ENCODE assay signal across 24 cellular contexts in the genomic region with DNA sequence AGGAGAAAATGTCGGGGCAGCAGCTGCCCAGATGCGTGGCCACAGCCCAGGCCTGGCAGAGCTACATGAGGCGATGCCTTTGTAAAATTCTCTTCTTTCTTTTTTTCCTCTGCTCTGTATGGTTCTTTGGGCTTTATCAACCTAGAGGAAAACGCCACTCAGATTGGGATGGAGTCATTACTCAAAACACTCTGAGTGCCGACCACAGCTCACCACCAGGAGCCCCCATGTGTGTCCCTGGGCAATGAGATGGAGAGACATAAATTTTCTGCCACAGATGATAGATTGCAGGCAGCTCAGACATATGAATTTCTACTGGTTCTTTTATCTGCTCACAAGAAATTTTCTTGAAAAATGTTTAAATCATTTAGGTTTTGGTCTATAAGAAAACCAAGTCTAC. TPM values are rescaled to one million over a fixed set of nuclear protein-coding genes. Genes with fewer than 3 reads are reported as not detected.
DNase-seq lines count a peak whose midpoint lies in the region; ATAC-seq and TF ChIP-seq lines count a peak whose summit lies in the region.
"Had no signal": no experiment of that assay in that cellular context is flagged by ENCODE, and none has a peak within 500 bp of the region (broad histone marks: within the 10 kb centered on the region; RNA-seq: fewer than 3 reads in every experiment).

No MANE protein-coding gene starts in this region.

- H3K4me1 Mint-ChIP-seq in endodermal cell = no peaks in the 10 kb centered on the region

- WGBS in endodermal cell (ENCODE audit: insufficient coverage in 1 of 2, insufficient read length in 1 of 2), 2 experiments = 91 to 93% methylated on average over 3 to 5 of the region's 5 CpGs
- WGBS in thyroid gland, 2 donors = 77 to 78% methylated on average over 5 of the region's 5 CpGs

- TF ChIP-seq CTCF in GM20000 (IDR thresholded peaks at IDR 0.05; ENCODE audit: extremely low read depth, missing control alignments) (no peak), endodermal cell (conservative IDR thresholded peaks at IDR 0.05) (peak; percentile 22), thyroid gland (IDR thresholded peaks at IDR 0.05) (no peak)

- no peak for ATAC-seq in GM19328 (IDR thresholded peaks at IDR 0.05; ENCODE audit: unreplicated experiment)
- ATAC-seq: CD8-positive, alpha-beta T cell; HepG2; K562; Right ventricle myocardium inferior had no signal

- no peak overlapping the region for H3K4me3 Mint-ChIP-seq in endodermal cell
- H3K4me3 Mint-ChIP-seq: CD8-positive, alpha-beta T cell had no signal

- intact Hi-C loops in thyroid gland (cut with DNase I) = no loop called here

- no peaks in the 10 kb centered on the region for H3K27me3 Mint-ChIP-seq in endodermal cell (ENCODE audit: insufficient read depth)

- no peak overlapping the region for H3K9ac ChIP-seq in endodermal cell (ENCODE audit: extremely low read depth, low read length, poor library complexity, severe bottlenecking)

- TF ChIP-seq POLR2A in thyroid gland (IDR thresholded peaks at IDR 0.05) = no peak

- no peaks in the 10 kb centered on the region for H3K27me3 ChIP-seq in endodermal cell (ENCODE audit: control insufficient read depth, insufficient read depth, low read length, poor library complexity, severe bottlenecking)
- H3K27me3 ChIP-seq in thyroid gland = no peaks in the 10 kb centered on the region
- H3K27me3 ChIP-seq: MG63, SJSA1 had no signal

- no peaks in the 10 kb centered on the region for H3K9me3 ChIP-seq in endodermal cell (ENCODE audit: control insufficient read depth, low read length)
- no peaks in the 10 kb centered on the region for H3K9me3 ChIP-seq in thyroid gland
- H3K9me3 ChIP-seq: MG63, SJSA1 had no signal

- no peak overlapping the region for H3K27ac ChIP-seq in endodermal cell (ENCODE audit: low read depth, low read length)
- peak overlapping the region; percentile 23 to 90 (median 80) for H3K27ac ChIP-seq in thyroid gland
- H3K27ac ChIP-seq: HL-60, SJSA1 had no signal

- DNase-seq in activated CD8-positive, alpha-beta memory T cell treated with anti-CD3 and anti-CD28 coated beads, Interleukin-2, amount 50 U/mL, for 48 hours = peak; percentile 43
- no peak for DNase-seq in activated CD8-positive, alpha-beta memory T cell treated with anti-CD3 and anti-CD28 coated beads, Interleukin-2, amount 50 U/mL, for 4 hours
- DNase-seq in GM20000 (ENCODE audit: low spot score) (peak; percentile 47), endodermal cell (peak; percentile 19), thyroid gland (no peak)
- DNase-seq in stimulated activated CD4-positive, alpha-beta T cell treated with anti-CD3 and anti-CD28 coated beads, Interleukin-4, amount 100 ng/mL, for 24 hours = no peak
- no peak for DNase-seq in activated naive CD4-positive, alpha-beta T cell treated with anti-CD3 and anti-CD28 coated beads, Interleukin-2, amount 50 U/mL, for 16 hours
- DNase-seq: AML-193; C1 segment of cervical spinal cord; CD8-positive, alpha-beta T cell; DMS153; MG63; NCI-H1436 treated with DMSO at 0.1 percent for 48 hours; NCI-H1930; NCI-H2227 treated with DMSO at 0.1 percent for 48 hours; NCI-H510A; NCI-H748 treated with DMSO at 0.1 percent for 48 hours; NK-92 treated with Interleukin-12 subunit alpha and Interleukin-12 subunit beta, amount 100 ng/mL, for 24 hours had no signal

- H3K27ac Mint-ChIP-seq in endodermal cell = no peak overlapping the region
- H3K27ac Mint-ChIP-seq: CD8-positive, alpha-beta T cell had no signal

- H3K4me3 ChIP-seq in endodermal cell (ENCODE audit: low read length) = no peak overlapping the region
- no peak overlapping the region for H3K4me3 ChIP-seq in thyroid gland (replicated peaks in 1 of 3)
- H3K4me3 ChIP-seq: K562, MG63, SJSA1 had no signal

- H3K9me3 Mint-ChIP-seq in endodermal cell = peaks cover under 1% of the 10 kb centered on the region
- H3K9me3 Mint-ChIP-seq: CD8-positive, alpha-beta T cell had no signal

- H3K36me3 ChIP-seq in endodermal cell (ENCODE audit: control insufficient read depth, insufficient read depth, low read length) = no peaks in the 10 kb centered on the region
- H3K36me3 ChIP-seq in thyroid gland = no peaks in the 10 kb centered on the region
- H3K36me3 ChIP-seq: MG63, SJSA1 had no signal

- H3K4me1 ChIP-seq in endodermal cell (ENCODE audit: control insufficient read depth, insufficient read depth, low read length) (no peaks in the 10 kb centered on the region), thyroid gland (peaks cover 29 to 45% of the 10 kb centered on the region in 2 donors)

- H3K36me3 Mint-ChIP-seq in endodermal cell (ENCODE audit: low read depth) = no peaks in the 10 kb centered on the region
- H3K36me3 Mint-ChIP-seq: CD8-positive, alpha-beta T cell had no signal

RNA-seq across cellular contexts. Expression of gene PARD6G, which starts 56.0 kb away (rescaled TPM):
- 10 to 100 TPM; 15.4 to 17.3 TPM for total RNA-seq in endodermal cell
- polyA plus RNA-seq in endodermal cell (2013, experiment 1 of 2) = 24.1 TPM
- 25.0 TPM for polyA plus RNA-seq in endodermal cell (2013, experiment 2 of 2)
- 10 to 100 TPM; 33.3 to 64.1 (median 46.2) TPM for total RNA-seq in thyroid gland

Comparison
In these comparisons a context has a peak if more than half of its experiments do, and no peak if none do; other contexts are left out.
1. DNase-seq: peak in activated CD8-positive, alpha-beta memory T cell treated with anti-CD3 and anti-CD28 coated beads, Interleukin-2, amount 50 U/mL, for 48 hours (single experiment), GM20000 (single experiment) and endodermal cell (single experiment); none in activated CD8-positive, alpha-beta memory T cell treated with anti-CD3 and anti-CD28 coated beads, Interleukin-2, amount 50 U/mL, for 4 hours (single experiment), thyroid gland (0 of 2), stimulated activated CD4-positive, alpha-beta T cell treated with anti-CD3 and anti-CD28 coated beads, Interleukin-4, amount 100 ng/mL, for 24 hours (single experiment) and activated naive CD4-positive, alpha-beta T cell treated with anti-CD3 and anti-CD28 coated beads, Interleukin-2, amount 50 U/mL, for 16 hours (single experiment).